In the genomic region with DNA sequence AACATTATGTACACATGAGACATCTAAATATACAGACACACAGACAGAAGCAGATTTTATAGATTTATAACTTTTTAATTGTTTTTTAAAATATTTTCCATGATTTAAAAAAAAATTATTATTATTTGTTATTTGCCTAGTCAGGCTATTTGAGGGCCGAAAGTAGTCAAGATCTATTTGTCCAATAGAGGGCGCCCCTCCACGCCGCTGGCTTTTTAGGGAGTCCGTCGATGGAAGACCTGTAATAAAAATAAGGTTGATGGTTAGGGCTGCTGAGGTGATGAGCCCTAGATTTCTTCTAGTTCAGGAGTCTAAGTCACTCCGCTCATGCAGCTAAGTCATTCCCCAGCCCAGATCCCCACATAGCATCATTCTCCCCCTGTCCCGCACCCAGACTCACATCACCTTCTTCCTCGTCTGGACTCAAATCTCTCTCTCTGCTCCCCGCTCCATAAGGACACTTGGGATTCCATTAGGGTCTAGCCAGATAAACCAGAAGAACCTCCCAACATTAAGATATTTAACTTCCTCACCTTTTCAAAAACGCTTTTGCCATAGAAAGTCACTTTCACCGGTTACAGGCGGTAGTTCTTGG, we compare ENCODE assay signal across 8 cellular contexts. TPM values are rescaled to one million over a fixed set of nuclear protein-coding genes. Genes with fewer than 3 reads are reported as not detected.
A peak's percentile ranks its signal among the peaks of the same experiment; 100 is the strongest.
DNase-seq lines count a peak whose midpoint lies in the region; ATAC-seq and TF ChIP-seq lines count a peak whose summit lies in the region.

No MANE protein-coding gene starts in this region.

- no peaks in the 10 kb centered on the region for H3K36me3 ChIP-seq in sigmoid colon

- no peak for TF ChIP-seq POLR2A in sigmoid colon (IDR thresholded peaks at IDR 0.05)

- 46 to 49% methylated on average over 13 of the region's 13 CpGs for WGBS in sigmoid colon, 2 donors

- TF ChIP-seq EP300 in sigmoid colon (IDR thresholded peaks at IDR 0.05), result no peak

- intact Hi-C loops in sigmoid colon (cut with DNase I), result no loop called here

- ATAC-seq in GM18502 (IDR thresholded peaks at IDR 0.05; ENCODE audit: poor library complexity, unreplicated experiment) (no peak), esophagus mucosa (no peak)

- peaks cover 0 to 41% (median 4%) of the 10 kb centered on the region in 3 donors for H3K27me3 ChIP-seq in sigmoid colon

- H3K9me3 ChIP-seq in sigmoid colon, result no peaks in the 10 kb centered on the region

- TF ChIP-seq CTCF in foreskin fibroblast (IDR thresholded peaks at IDR 0.05; ENCODE audit: low read depth, low read length) (peak; percentile 65), sigmoid colon (IDR thresholded peaks at IDR 0.05) (peak in 1 of 4 experiments; percentile 4)

- no peak overlapping the region for H3K27ac ChIP-seq in sigmoid colon

- H3K4me1 ChIP-seq in sigmoid colon, result peaks cover 0 to 4% (median 0%) of the 10 kb centered on the region in 4 donors

- DNase-seq in NCI-H1694 (lab: John Stamatoyannopoulos, UW), result peak; percentile 24
- no peak for DNase-seq in NCI-H1694 treated with DMSO at 0.1 percent for 48 hours (lab: John Stamatoyannopoulos, UW)
- DNase-seq in NOMO-1 treated with dmso at 0.1 percent for 144 hours (lab: John Stamatoyannopoulos, UW; ENCODE audit: unreplicated experiment), result peak; percentile 31
- DNase-seq in activated T-cell treated with anti-CD3 and anti-CD28 coated beads, Interleukin-2, amount 50 U/mL, for 1 hour, result peak; percentile 76
- peak in 1 of 2 donors; percentile 37 for DNase-seq in foreskin fibroblast
- DNase-seq in sigmoid colon, result peak; percentile 70

- H3K4me3 ChIP-seq in foreskin fibroblast (ENCODE audit: low read depth in 1 of 2, low read length in 2 of 2), result no peak overlapping the region
- H3K4me3 ChIP-seq in sigmoid colon, result no peak overlapping the region

RNA-seq across cellular contexts. Expression of a gene that starts 33.9 kb away (rescaled TPM):
- total RNA-seq in sigmoid colon, result 1 to 10 TPM in 3 of 4 donors, not detected in 1; 1.5 to 4.3 (median 2.2) TPM
- 10 to 100 TPM in 1 of 3 donors, not detected in 2; 11.9 TPM for polyA plus RNA-seq in sigmoid colon
- 2.0 TPM for total RNA-seq in esophagus mucosa
